ENCODE assay signal across 15 cellular contexts in genomic region chr10:71828702-71829101, GRCh38. TPM values are rescaled to one million over a fixed set of nuclear protein-coding genes. Genes with fewer than 3 reads are reported as not detected.
A peak's percentile ranks its signal among the peaks of the same experiment; 100 is the strongest.
DNase-seq lines count a peak whose midpoint lies in the region; ATAC-seq and TF ChIP-seq lines count a peak whose summit lies in the region.
"Had no signal": no experiment of that assay in that cellular context is flagged by ENCODE, and none has a peak within 500 bp of the region (broad histone marks: within the 10 kb centered on the region; RNA-seq: fewer than 3 reads in every experiment).

No MANE protein-coding gene starts in this region.

- in situ Hi-C loops in Panc1 (cut with HindIII; ENCODE audit: low pct_unique_long_range_greater_than_20kb, low sequenced_read_pairs): no loop called here

- CTCF ChIA-PET in Panc1 (lab: Charles Lee): no interaction called here

- BruUV-seq in Panc1 (replicated peaks; lab: Mats Ljungman, UMichigan): no TSS peak

- TF ChIP-seq CTCF in Panc1 (IDR thresholded peaks at IDR 0.05) (no peak), osteoblast (IDR thresholded peaks at IDR 0.05; ENCODE audit: extremely low read depth, low read depth, low read length) (no peak)

- intact Hi-C loops in Panc1 (cut with micrococcal nuclease; ENCODE audit: unreplicated experiment) (no loop called here), sciatic nerve (cut with DNase I) (no loop called here)

- H3K79me2 ChIP-seq in osteoblast (ENCODE audit: insufficient read depth, low read length): peaks cover 47% of the 10 kb centered on the region

- H3K27me3 ChIP-seq in BLaER1 treated with 17β-estradiol and CSF1 and Interleukin-3, amounts not matched to agents 10 nM and 100 nM: no peaks in the 10 kb centered on the region
- H3K27me3 ChIP-seq in Panc1 (ENCODE audit: control insufficient read depth, insufficient read depth, low read length) (no peaks in the 10 kb centered on the region), osteoblast (ENCODE audit: insufficient read depth, low read length) (no peaks in the 10 kb centered on the region)

- H3K4me3 ChIP-seq in BLaER1 treated with 17β-estradiol and CSF1 and Interleukin-3, amounts not matched to agents 10 nM and 100 nM: peak overlapping the region in 6 of 10 experiments; percentile 21 to 45 (median 30); a peak in 9 of 20 replicates
- H3K4me3 ChIP-seq in Panc1 (ENCODE audit: low read depth in 2 of 2, low read length in 2 of 2): no peak overlapping the region
- no peak overlapping the region for H3K4me3 ChIP-seq in osteoblast (ENCODE audit: insufficient read depth, low read length)
- H3K4me3 ChIP-seq: GM12878 had no signal

- DNase-seq in Panc1 (ENCODE audit: low read depth, low spot score) (no peak), mesenteric fat pad (ENCODE audit: low spot score) (peak; percentile 67), sciatic nerve (ENCODE audit: low spot score) (no peak), osteoblast (ENCODE audit: insufficient read length, low spot score, missing footprints) (no peak)
- DNase-seq: ACHN; C1 segment of cervical spinal cord; CD4-positive, alpha-beta memory T cell; DMS79; GOT3; H9 had no signal

- POLR2A ChIA-PET in Panc1 (lab: Charles Lee): no interaction called here

- peak overlapping the region in 10 of 11 experiments; percentile 49 to 75 (median 68); a peak in 18 of 22 replicates for H3K9ac ChIP-seq in BLaER1 treated with 17β-estradiol and CSF1 and Interleukin-3, amounts not matched to agents 10 nM and 100 nM

- peak overlapping the region in 10 of 11 experiments; percentile 43 to 99 (median 83); a peak in 19 of 22 replicates for H3K4me2 ChIP-seq in BLaER1 treated with 17β-estradiol and CSF1 and Interleukin-3, amounts not matched to agents 10 nM and 100 nM
- H3K4me2 ChIP-seq in osteoblast (ENCODE audit: insufficient read depth, low read length): no peak overlapping the region

- peaks cover 9 to 99% (median 66%) of the 10 kb centered on the region in 10 experiments for H3K4me1 ChIP-seq in BLaER1 treated with 17β-estradiol and CSF1 and Interleukin-3, amounts not matched to agents 10 nM and 100 nM
- H3K4me1 ChIP-seq in Panc1 (ENCODE audit: control insufficient read depth, insufficient read depth, low read length) (peaks cover 12% of the 10 kb centered on the region; the same call in 1 of the 2 replicates), osteoblast (ENCODE audit: insufficient read depth, low read length) (peaks cover 8% of the 10 kb centered on the region)

- peak overlapping the region; percentile 52 to 90 (median 84) for H3K27ac ChIP-seq in BLaER1 treated with 17β-estradiol and CSF1 and Interleukin-3, amounts not matched to agents 10 nM and 100 nM
- H3K27ac ChIP-seq in Panc1 (ENCODE audit: low read length) (peak overlapping the region; percentile 5; the same call in 1 of the 2 replicates), osteoblast (ENCODE audit: low read depth, low read length) (no peak overlapping the region)

- peaks cover 60 to 100% (median 97%) of the 10 kb centered on the region in 11 experiments for H4K20me1 ChIP-seq in BLaER1 treated with 17β-estradiol and CSF1 and Interleukin-3, amounts not matched to agents 10 nM and 100 nM
- H4K20me1 ChIP-seq in osteoblast (ENCODE audit: insufficient read depth, low read length): peaks cover 63% of the 10 kb centered on the region

- peaks cover 95 to 100% (median 100%) of the 10 kb centered on the region in 11 experiments for H3K36me3 ChIP-seq in BLaER1 treated with 17β-estradiol and CSF1 and Interleukin-3, amounts not matched to agents 10 nM and 100 nM
- H3K36me3 ChIP-seq in Panc1 (ENCODE audit: control insufficient read depth, insufficient read depth, low read length): peaks cover 77% of the 10 kb centered on the region
- peaks cover 74% of the 10 kb centered on the region for H3K36me3 ChIP-seq in osteoblast (ENCODE audit: insufficient read depth, low read length)

- H3K9me3 ChIP-seq in BLaER1 treated with 17β-estradiol and CSF1 and Interleukin-3, amounts not matched to agents 10 nM and 100 nM (replicated peaks in 1 of 11): peaks cover 0 to 41% (median 8%) of the 10 kb centered on the region in 11 experiments; a peak in 11 of 22 replicates
- no peaks in the 10 kb centered on the region for H3K9me3 ChIP-seq in Panc1 (ENCODE audit: control insufficient read depth, insufficient read depth, low read depth, low read length)
- no peaks in the 10 kb centered on the region for H3K9me3 ChIP-seq in osteoblast (ENCODE audit: low read depth, low read length)

- no peak overlapping the region for H2AFZ ChIP-seq in osteoblast (ENCODE audit: low read length)

- ATAC-seq in Panc1: no peak
- peak; percentile 9 for ATAC-seq in sciatic nerve
- no peak for ATAC-seq in GM21619 (IDR thresholded peaks at IDR 0.05; ENCODE audit: unreplicated experiment)
- no peak for ATAC-seq in HG03439 (IDR thresholded peaks at IDR 0.05; ENCODE audit: unreplicated experiment)
- ATAC-seq: GM12878, HepG2 had no signal

RNA-seq across cellular contexts. Expression of gene PSAP, which starts 22.3 kb away (rescaled TPM):
- 3,649 TPM for total RNA-seq in Panc1 (2021; ENCODE audit: unreplicated experiment)
- polyA plus RNA-seq in Panc1 (2012; ENCODE audit: insufficient read length): 4,189 TPM
- total RNA-seq in mesenteric fat pad: 1,414 TPM
- total RNA-seq in sciatic nerve: 920 TPM
- 1,248 and 1,391 TPM in 2 replicates for total RNA-seq in osteoblast

RNA-seq across cellular contexts. Expression of gene VSIR, which starts 55.4 kb away (rescaled TPM):
- total RNA-seq in Panc1 (2021; ENCODE audit: unreplicated experiment): 34.9 TPM
- polyA plus RNA-seq in Panc1 (2012; ENCODE audit: insufficient read length): 45.4 TPM
- 128 TPM for total RNA-seq in mesenteric fat pad
- total RNA-seq in sciatic nerve: 171 TPM
- total RNA-seq in osteoblast: 69.5 and 75.3 TPM in 2 replicates

Comparison
In these comparisons a context has a peak if more than half of its experiments do, and no peak if none do; other contexts are left out.
1. H3K4me3 ChIP-seq: peak in BLaER1 treated with 17β-estradiol and CSF1 and Interleukin-3, amounts not matched to agents 10 nM and 100 nM (6 of 10); none in Panc1 (0 of 2) and osteoblast (single experiment).